ENCODE assay signal across 21 cellular contexts in the genomic region with DNA sequence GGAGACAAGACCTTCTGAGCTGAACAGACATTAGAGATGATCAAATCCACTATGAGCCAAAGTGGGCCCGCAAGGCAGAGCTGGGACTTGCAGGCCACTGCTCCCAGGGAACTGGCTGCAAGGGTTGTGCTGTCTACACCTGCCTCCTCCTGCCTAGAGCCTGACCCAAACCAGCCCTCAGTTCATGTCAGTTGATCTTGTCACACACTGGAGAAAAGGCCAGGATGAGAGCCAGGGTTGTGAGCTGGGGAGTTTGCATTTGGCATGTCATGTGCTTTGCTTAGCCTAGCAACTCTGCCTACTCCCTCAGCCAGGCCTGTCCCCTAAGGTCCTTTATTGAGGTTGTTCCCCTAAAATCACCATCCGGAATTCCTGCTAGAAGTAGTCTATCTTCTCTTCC.
"Had no signal": no experiment of that assay in that cellular context is flagged by ENCODE, and none has a peak within 500 bp of the region (broad histone marks: within the 10 kb centered on the region; RNA-seq: fewer than 3 reads in every experiment).

No MANE protein-coding gene starts in this region.

- H3K27ac ChIP-seq: breast epithelium, foreskin keratinocyte, parathyroid adenoma, sigmoid colon, stomach, testis, vagina had no signal

- H3K27me3 ChIP-seq: breast epithelium, foreskin keratinocyte, sigmoid colon, stomach, testis, vagina had no signal

- H3K79me2 ChIP-seq: parathyroid adenoma had no signal

- H3K4me3 Mint-ChIP-seq: activated naive CD8-positive, alpha-beta T cell treated with anti-CD3 and anti-CD28 coated beads for 36 hours; dendritic cell treated with granulocyte-macrophage colony-stimulating factor and Interleukin-4, amounts not matched to agents 40 ng/mL and 50 ng/mL, for 4 days; stimulated activated memory B cell treated with anti-CD40 and anti-IgM and Interleukin-4, amounts not matched to agents 10 μg/mL and 1 μg/mL and 100 μg/mL, for 72 hours; T-helper 17 cell; type B pancreatic cell had no signal

- H3K36me3 ChIP-seq: breast epithelium, sigmoid colon, stomach, vagina had no signal

- ATAC-seq: foreskin keratinocyte; mucosa of descending colon; stimulated activated memory B cell treated with anti-CD40 and anti-IgM and Interleukin-4, amounts not matched to agents 10 μg/mL and 1 μg/mL and 100 μg/mL, for 72 hours; T-helper 17 cell had no signal

- H3K4me3 ChIP-seq: breast epithelium, mucosa of descending colon, sigmoid colon, smooth muscle cell, stomach, testis, vagina had no signal

- H3K27me3 Mint-ChIP-seq: activated naive CD8-positive, alpha-beta T cell treated with anti-CD3 and anti-CD28 coated beads for 36 hours; dendritic cell treated with granulocyte-macrophage colony-stimulating factor and Interleukin-4, amounts not matched to agents 40 ng/mL and 50 ng/mL, for 4 days; T-helper 17 cell; type B pancreatic cell had no signal

- H3K27ac Mint-ChIP-seq: activated naive CD8-positive, alpha-beta T cell treated with anti-CD3 and anti-CD28 coated beads for 36 hours; dendritic cell treated with granulocyte-macrophage colony-stimulating factor and Interleukin-4, amounts not matched to agents 40 ng/mL and 50 ng/mL, for 4 days; stimulated activated memory B cell treated with anti-CD40 and anti-IgM and Interleukin-4, amounts not matched to agents 10 μg/mL and 1 μg/mL and 100 μg/mL, for 72 hours; T-helper 17 cell; type B pancreatic cell had no signal

- H3K9ac ChIP-seq: parathyroid adenoma had no signal

- H3K9me3 ChIP-seq: breast epithelium, mucosa of descending colon, sigmoid colon, stomach, testis, vagina had no signal

- H2AFZ ChIP-seq: parathyroid adenoma had no signal

- H3K4me1 ChIP-seq: breast epithelium, foreskin keratinocyte, parathyroid adenoma, sigmoid colon, testis, vagina had no signal

- H3K4me1 Mint-ChIP-seq: stimulated activated memory B cell treated with anti-CD40 and anti-IgM and Interleukin-4, amounts not matched to agents 10 μg/mL and 1 μg/mL and 100 μg/mL, for 72 hours had no signal

- H3K4me2 ChIP-seq: smooth muscle cell had no signal

- DNase-seq: activated CD4-positive, alpha-beta T cell treated with anti-CD3 and anti-CD28 coated beads for 4 hours; activated CD4-positive, alpha-beta T cell treated with anti-CD3 and anti-CD28 coated beads, Interleukin-2, amount 50 U/mL, for 48 hours; activated CD4-positive, CD25-positive, alpha-beta regulatory T cell; activated naive CD4-positive, alpha-beta T cell treated with Interleukin-2 at 50 U/mL for 16 hours; activated naive CD8-positive, alpha-beta T cell treated with anti-CD3 and anti-CD28 coated beads for 36 hours; activated T-cell treated with anti-CD3 and anti-CD28 coated beads, Interleukin-2, amount 50 U/mL, for 48 hours; effector CD8-positive, alpha-beta T cell; foreskin keratinocyte; sigmoid colon; stimulated activated CD4-positive, alpha-beta T cell treated with anti-CD3 and anti-CD28 coated beads, Interleukin-15, amount 100 ng/mL, for 24 hours; T-helper 17 cell; testis had no signal

- H3K36me3 Mint-ChIP-seq: activated naive CD8-positive, alpha-beta T cell treated with anti-CD3 and anti-CD28 coated beads for 36 hours; stimulated activated memory B cell treated with anti-CD40 and anti-IgM and Interleukin-4, amounts not matched to agents 10 μg/mL and 1 μg/mL and 100 μg/mL, for 72 hours; type B pancreatic cell had no signal

- H3K9me3 Mint-ChIP-seq: activated naive CD8-positive, alpha-beta T cell treated with anti-CD3 and anti-CD28 coated beads for 36 hours; dendritic cell treated with granulocyte-macrophage colony-stimulating factor and Interleukin-4, amounts not matched to agents 40 ng/mL and 50 ng/mL, for 4 days; stimulated activated memory B cell treated with anti-CD40 and anti-IgM and Interleukin-4, amounts not matched to agents 10 μg/mL and 1 μg/mL and 100 μg/mL, for 72 hours; type B pancreatic cell had no signal
